Comparison of ENCODE assay signal across 9 cellular contexts in genomic region chr11:6357222-6357621, GRCh38. TPM values are rescaled to one million over a fixed set of nuclear protein-coding genes. Genes with fewer than 3 reads are reported as not detected.
A peak's percentile ranks its signal among the peaks of the same experiment; 100 is the strongest.
DNase-seq lines count a peak whose midpoint lies in the region; ATAC-seq and TF ChIP-seq lines count a peak whose summit lies in the region.
"Had no signal": no experiment of that assay in that cellular context is flagged by ENCODE, and none has a peak within 500 bp of the region (broad histone marks: within the 10 kb centered on the region; RNA-seq: fewer than 3 reads in every experiment).

No MANE protein-coding gene starts in this region.

- H3K4me3 Mint-ChIP-seq in osteocyte (ENCODE audit: unreplicated experiment) (no peak overlapping the region), Calu3 (ENCODE audit: low read depth, unreplicated experiment) (no peak overlapping the region)
- H3K4me3 Mint-ChIP-seq: mesothelial cell of epicardium had no signal

- intact Hi-C loops in colonic mucosa (cut with DNase I): loop anchor here (10.0 kb wide), 1 partner anchor 62 kb away; no protein-coding TSS in a partner anchor
- intact Hi-C loops in Calu3 (cut with micrococcal nuclease; ENCODE audit: unreplicated experiment): no loop called here

- H3K9ac ChIP-seq in colonic mucosa (ENCODE audit: low read depth in 2 of 2, low read length in 2 of 2): no peak overlapping the region

- H3K4me1 Mint-ChIP-seq in osteocyte (ENCODE audit: unreplicated experiment) (peaks cover 47% of the 10 kb centered on the region), Calu3 (ENCODE audit: low read depth, unreplicated experiment) (peaks cover 22% of the 10 kb centered on the region)

- H3K27me3 ChIP-seq in colonic mucosa: no peaks in the 10 kb centered on the region

- no peak for ATAC-seq in HG02938 (IDR thresholded peaks at IDR 0.05; ENCODE audit: unreplicated experiment)
- no peak for ATAC-seq in GM19023 (IDR thresholded peaks at IDR 0.05; ENCODE audit: unreplicated experiment)
- no peak for ATAC-seq in GM21619 (IDR thresholded peaks at IDR 0.05; ENCODE audit: unreplicated experiment)

- H3K27me3 Mint-ChIP-seq in osteocyte (ENCODE audit: unreplicated experiment) (no peaks in the 10 kb centered on the region), Calu3 (ENCODE audit: unreplicated experiment) (no peaks in the 10 kb centered on the region)

- H3K9me3 ChIP-seq in colonic mucosa: no peaks in the 10 kb centered on the region

- no TSS peak for BruUV-seq in Calu3 (replicated peaks; lab: Mats Ljungman, UMichigan)

- peak; percentile 54 for DNase-seq in Ammon's horn (ENCODE audit: low spot score)
- DNase-seq in NB4 (ENCODE audit: low read depth): peak; percentile 46
- DNase-seq in colonic mucosa: peak; percentile 27
- peak; percentile 85 for DNase-seq in osteocyte (ENCODE audit: extremely low spot score, unreplicated experiment)
- no peak for DNase-seq in Calu3

- no peak for TF ChIP-seq POLR2A in NB4 (IDR thresholded peaks at IDR 0.05; ENCODE audit: extremely low read depth, insufficient read length)

- TF ChIP-seq CTCF in NB4 (IDR thresholded peaks at IDR 0.05; ENCODE audit: low read depth, low read length): no peak
- no peak for TF ChIP-seq CTCF in colonic mucosa (IDR thresholded peaks at IDR 0.05)
- no peak for TF ChIP-seq CTCF in osteocyte (IDR thresholded peaks at IDR 0.05)
- TF ChIP-seq CTCF in Calu3 (IDR thresholded peaks at IDR 0.05; ENCODE audit: unreplicated experiment): no peak

- H3K27ac Mint-ChIP-seq in osteocyte (ENCODE audit: unreplicated experiment): peak overlapping the region; percentile 58
- no peak overlapping the region for H3K27ac Mint-ChIP-seq in Calu3 (ENCODE audit: unreplicated experiment)
- H3K27ac Mint-ChIP-seq: mesothelial cell of epicardium had no signal

- peak overlapping the region; percentile 9 for H3K27ac ChIP-seq in colonic mucosa

- CTCF ChIA-PET in Calu3 (lab: Charles Lee): no interaction called here

- H3K36me3 ChIP-seq in colonic mucosa: no peaks in the 10 kb centered on the region

- no peaks in the 10 kb centered on the region for H3K4me1 ChIP-seq in colonic mucosa

- H3K36me3 Mint-ChIP-seq in osteocyte (ENCODE audit: unreplicated experiment) (no peaks in the 10 kb centered on the region), Calu3 (ENCODE audit: insufficient read depth, unreplicated experiment) (no peaks in the 10 kb centered on the region)
- H3K36me3 Mint-ChIP-seq: mesothelial cell of epicardium had no signal

- H3K4me3 ChIP-seq in NB4 (ENCODE audit: low read depth, low read length) (no peak overlapping the region), colonic mucosa (no peak overlapping the region)

- no peaks in the 10 kb centered on the region for H3K9me3 Mint-ChIP-seq in osteocyte (ENCODE audit: unreplicated experiment)
- H3K9me3 Mint-ChIP-seq in Calu3 (ENCODE audit: low read depth, unreplicated experiment): no peaks in the 10 kb centered on the region
- H3K9me3 Mint-ChIP-seq: mesothelial cell of epicardium had no signal

RNA-seq across cellular contexts. Expression of gene SMPD1, which starts 33.1 kb away (rescaled TPM):
- 10 to 100 TPM; 49.3 to 57.1 TPM for total RNA-seq in colonic mucosa
- total RNA-seq in osteocyte: 93.0 and 106 TPM in 2 replicates
- 21.2 and 25.6 TPM in 2 replicates for total RNA-seq in Calu3 (2022)

RNA-seq across cellular contexts. Expression of gene CAVIN3, which starts 36.9 kb away (rescaled TPM):
- total RNA-seq in colonic mucosa (10 to 100 TPM in 1 of 2 donors, 1 to 10 TPM in 1; 6.5 to 15.4 TPM), osteocyte (30.7 and 32.0 TPM in 2 replicates), Calu3 (2022) (19.5 and 26.4 TPM in 2 replicates)
